9 cellular contexts compared by ENCODE assay signal in the genomic region with DNA sequence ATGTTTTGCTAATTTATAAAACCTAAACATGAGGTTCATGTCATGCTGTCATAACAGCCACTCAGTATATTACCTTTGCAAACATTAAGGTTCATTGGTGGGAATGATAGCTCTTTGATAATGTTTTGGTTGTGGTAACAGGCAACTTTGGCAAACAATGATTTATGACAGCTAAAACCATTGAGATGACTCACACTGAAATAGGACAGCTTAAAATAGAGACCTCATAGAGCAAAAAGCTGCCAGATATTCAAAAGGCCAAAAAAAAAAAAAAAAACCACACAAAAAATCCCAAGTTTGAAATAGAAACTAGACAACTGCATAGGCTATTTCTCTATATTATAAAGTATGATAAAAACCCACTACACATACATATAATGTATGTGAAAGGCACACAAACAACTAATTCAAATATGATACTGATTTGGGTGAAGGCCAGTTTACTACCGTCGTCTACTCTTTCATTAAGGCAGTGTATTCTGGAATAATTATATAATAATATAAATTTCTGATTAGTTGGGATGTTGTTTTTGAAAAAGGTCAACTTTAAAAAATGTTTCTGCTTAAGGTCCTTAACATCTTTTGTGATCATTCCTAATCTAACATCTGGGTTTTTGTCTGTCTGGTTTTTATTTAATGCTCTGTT.
A peak's percentile ranks its signal among the peaks of the same experiment; 100 is the strongest.
DNase-seq lines count a peak whose midpoint lies in the region; ATAC-seq, FAIRE-seq and TF ChIP-seq lines count a peak whose summit lies in the region.
"Had no signal": no experiment of that assay in that cellular context is flagged by ENCODE, and none has a peak within 500 bp of the region (broad histone marks: within the 10 kb centered on the region; RNA-seq: fewer than 3 reads in every experiment).

No MANE protein-coding gene starts in this region.

- H3K9me3 Mint-ChIP-seq in activated naive CD8-positive, alpha-beta T cell treated with anti-CD3 and anti-CD28 coated beads, Interleukin-2, amount 50 U/mL, for 24 hours: no peaks in the 10 kb centered on the region
- H3K9me3 Mint-ChIP-seq: activated naive CD4-positive, alpha-beta T cell treated with anti-CD3 and anti-CD28 coated beads, Interleukin-2, amount 10 ng/mL, durations not matched to agents 7 days and 5 days had no signal

- ATAC-seq in GM21717 (IDR thresholded peaks at IDR 0.05; ENCODE audit: unreplicated experiment): peak; percentile 71
- ATAC-seq in foreskin keratinocyte: peak; percentile 46
- no peak for ATAC-seq in activated naive CD8-positive, alpha-beta T cell treated with anti-CD3 and anti-CD28 coated beads, Interleukin-2, amount 50 U/mL, for 24 hours
- ATAC-seq in HG03460 (IDR thresholded peaks at IDR 0.05; ENCODE audit: unreplicated experiment): no peak

- no peaks in the 10 kb centered on the region for H3K36me3 Mint-ChIP-seq in activated naive CD8-positive, alpha-beta T cell treated with anti-CD3 and anti-CD28 coated beads, Interleukin-2, amount 50 U/mL, for 24 hours (ENCODE audit: low read depth)
- H3K36me3 Mint-ChIP-seq: activated naive CD4-positive, alpha-beta T cell treated with anti-CD3 and anti-CD28 coated beads, Interleukin-2, amount 10 ng/mL, durations not matched to agents 7 days and 5 days had no signal

- no peaks in the 10 kb centered on the region for H3K4me1 Mint-ChIP-seq in activated naive CD8-positive, alpha-beta T cell treated with anti-CD3 and anti-CD28 coated beads, Interleukin-2, amount 50 U/mL, for 24 hours
- H3K4me1 Mint-ChIP-seq: activated naive CD4-positive, alpha-beta T cell treated with anti-CD3 and anti-CD28 coated beads, Interleukin-2, amount 10 ng/mL, durations not matched to agents 7 days and 5 days had no signal

- no peaks in the 10 kb centered on the region for H3K27me3 Mint-ChIP-seq in activated naive CD8-positive, alpha-beta T cell treated with anti-CD3 and anti-CD28 coated beads, Interleukin-2, amount 50 U/mL, for 24 hours
- H3K27me3 Mint-ChIP-seq: activated naive CD4-positive, alpha-beta T cell treated with anti-CD3 and anti-CD28 coated beads, Interleukin-2, amount 10 ng/mL, durations not matched to agents 7 days and 5 days had no signal

- H3K27ac Mint-ChIP-seq in activated naive CD8-positive, alpha-beta T cell treated with anti-CD3 and anti-CD28 coated beads, Interleukin-2, amount 50 U/mL, for 24 hours: no peak overlapping the region
- H3K27ac Mint-ChIP-seq: activated naive CD4-positive, alpha-beta T cell treated with anti-CD3 and anti-CD28 coated beads, Interleukin-2, amount 10 ng/mL, durations not matched to agents 7 days and 5 days had no signal

- no peak overlapping the region for H3K4me3 Mint-ChIP-seq in activated naive CD8-positive, alpha-beta T cell treated with anti-CD3 and anti-CD28 coated beads, Interleukin-2, amount 50 U/mL, for 24 hours
- H3K4me3 Mint-ChIP-seq: activated naive CD4-positive, alpha-beta T cell treated with anti-CD3 and anti-CD28 coated beads, Interleukin-2, amount 10 ng/mL, durations not matched to agents 7 days and 5 days had no signal

- TF ChIP-seq CTCF in foreskin keratinocyte (conservative IDR thresholded peaks at IDR 0.05): no peak

- DNase-seq in GM04503 (ENCODE audit: low read depth) (peak; percentile 27), HTR-8/SVneo (ENCODE audit: insufficient read length, low spot score) (peak; percentile 13), foreskin keratinocyte (peak; percentile 25 to 51), NCI-H82 (lab: John Stamatoyannopoulos, UW) (no peak)
- no peak for DNase-seq in activated naive CD8-positive, alpha-beta T cell treated with anti-CD3 and anti-CD28 coated beads, Interleukin-2, amount 50 U/mL, for 24 hours
- no peak for DNase-seq in activated CD4-positive, alpha-beta T cell treated with anti-CD3 and anti-CD28 coated beads, Interleukin-2, amount 50 U/mL, for 48 hours
- DNase-seq: activated naive CD4-positive, alpha-beta T cell treated with anti-CD3 and anti-CD28 coated beads, Interleukin-2, amount 10 ng/mL, durations not matched to agents 7 days and 5 days had no signal

- H3K27me3 ChIP-seq in foreskin keratinocyte: no peaks in the 10 kb centered on the region

- H3K27ac ChIP-seq in foreskin keratinocyte: no peak overlapping the region

- FAIRE-seq in HTR-8/SVneo (lab: Jason Lieb, UNC): no peak

- no peaks in the 10 kb centered on the region for H3K4me1 ChIP-seq in foreskin keratinocyte

Comparison
In these comparisons a context has a peak if more than half of its experiments do, and no peak if none do; other contexts are left out.
1. DNase-seq: peak in GM04503 (single experiment), HTR-8/SVneo (single experiment) and foreskin keratinocyte (2 of 2); none in activated naive CD8-positive, alpha-beta T cell treated with anti-CD3 and anti-CD28 coated beads, Interleukin-2, amount 50 U/mL, for 24 hours (single experiment), NCI-H82 (single experiment) and activated CD4-positive, alpha-beta T cell treated with anti-CD3 and anti-CD28 coated beads, Interleukin-2, amount 50 U/mL, for 48 hours (0 of 2).
2. ATAC-seq: peak in GM21717 (single experiment) and foreskin keratinocyte (single experiment); none in activated naive CD8-positive, alpha-beta T cell treated with anti-CD3 and anti-CD28 coated beads, Interleukin-2, amount 50 U/mL, for 24 hours (single experiment) and HG03460 (single experiment).